ENCODE assay signal across 9 cellular contexts in genomic region chr9:129664664-129665007, GRCh38. TPM values are rescaled to one million over a fixed set of nuclear protein-coding genes. Genes with fewer than 3 reads are reported as not detected.
A peak's percentile ranks its signal among the peaks of the same experiment; 100 is the strongest.
DNase-seq lines count a peak whose midpoint lies in the region; ATAC-seq and TF ChIP-seq lines count a peak whose summit lies in the region.
"Had no signal": no experiment of that assay in that cellular context is flagged by ENCODE, and none has a peak within 500 bp of the region (broad histone marks: within the 10 kb centered on the region; RNA-seq: fewer than 3 reads in every experiment).

No MANE protein-coding gene starts in this region.

- H3K9me3 ChIP-seq in aorta (ENCODE audit: control insufficient read depth, low read length), result no peaks in the 10 kb centered on the region

- ATAC-seq in stimulated activated naive CD8-positive, alpha-beta T cell treated with anti-CD3 and anti-CD28 coated beads, Interleukin-15, Interleukin-2, amounts not matched to agents 100 U/mL and 50 U/mL, for 24 hours, result no peak
- no peak for ATAC-seq in natural killer cell
- ATAC-seq in aorta (ENCODE audit: low FRiP score), result peak; percentile 5

- no peaks in the 10 kb centered on the region for H3K27me3 ChIP-seq in aorta (ENCODE audit: control insufficient read depth in 1 of 2, insufficient read depth in 2 of 2, low read length in 1 of 2)

- no peak for TF ChIP-seq CTCF in natural killer cell (IDR thresholded peaks at IDR 0.05)

- no peak for DNase-seq in stimulated activated naive CD8-positive, alpha-beta T cell treated with anti-CD3 and anti-CD28 coated beads, Interleukin-15, Interleukin-2, amounts not matched to agents 100 U/mL and 50 U/mL, for 24 hours
- no peak for DNase-seq in natural killer cell
- no peak for DNase-seq in aorta
- DNase-seq in NCI-H2171 (lab: John Stamatoyannopoulos, UW), result no peak
- no peak for DNase-seq in T-helper 9 cell
- no peak for DNase-seq in NCI-H1105 treated with DMSO at 0.1 percent for 48 hours (lab: John Stamatoyannopoulos, UW)

- H3K36me3 ChIP-seq in aorta (ENCODE audit: control insufficient read depth in 1 of 2, insufficient read depth in 2 of 2, low read length in 1 of 2), result no peaks in the 10 kb centered on the region

- H3K4me1 ChIP-seq in aorta (ENCODE audit: control insufficient read depth in 1 of 2, insufficient read depth in 2 of 2, low read length in 2 of 2), result no peaks in the 10 kb centered on the region

- H3K27ac ChIP-seq in aorta (ENCODE audit: low read depth in 1 of 2, low read length in 2 of 2), result peak overlapping the region in 1 of 2 donors; percentile 13

- peaks cover 9% of the 10 kb centered on the region for H3K27me3 Mint-ChIP-seq in stimulated activated naive CD8-positive, alpha-beta T cell treated with anti-CD3 and anti-CD28 coated beads, Interleukin-15, Interleukin-2, amounts not matched to agents 100 ng/mL and 50 ng/mL, for 24 hours
- H3K27me3 Mint-ChIP-seq in dendritic cell treated with granulocyte-macrophage colony-stimulating factor and Interleukin-4, amounts not matched to agents 40 ng/mL and 50 ng/mL, for 4 days, result peaks cover 81% of the 10 kb centered on the region
- H3K27me3 Mint-ChIP-seq in natural killer cell (ENCODE audit: low read depth in 2 of 2), result peaks cover 7 to 14% of the 10 kb centered on the region in 2 donors

- H3K36me3 Mint-ChIP-seq in stimulated activated naive CD8-positive, alpha-beta T cell treated with anti-CD3 and anti-CD28 coated beads, Interleukin-15, Interleukin-2, amounts not matched to agents 100 ng/mL and 50 ng/mL, for 24 hours (ENCODE audit: low read depth), result no peaks in the 10 kb centered on the region
- H3K36me3 Mint-ChIP-seq in dendritic cell treated with granulocyte-macrophage colony-stimulating factor and Interleukin-4, amounts not matched to agents 40 ng/mL and 50 ng/mL, for 4 days (ENCODE audit: low read depth), result no peaks in the 10 kb centered on the region
- H3K36me3 Mint-ChIP-seq in natural killer cell, result no peaks in the 10 kb centered on the region

- peak overlapping the region; percentile 43 for H3K4me3 Mint-ChIP-seq in stimulated activated naive CD8-positive, alpha-beta T cell treated with anti-CD3 and anti-CD28 coated beads, Interleukin-15, Interleukin-2, amounts not matched to agents 100 ng/mL and 50 ng/mL, for 24 hours
- peak overlapping the region; percentile 48 for H3K4me3 Mint-ChIP-seq in dendritic cell treated with granulocyte-macrophage colony-stimulating factor and Interleukin-4, amounts not matched to agents 40 ng/mL and 50 ng/mL, for 4 days
- peak overlapping the region; percentile 78 for H3K4me3 Mint-ChIP-seq in natural killer cell

- H3K9me3 Mint-ChIP-seq in stimulated activated naive CD8-positive, alpha-beta T cell treated with anti-CD3 and anti-CD28 coated beads, Interleukin-15, Interleukin-2, amounts not matched to agents 100 ng/mL and 50 ng/mL, for 24 hours, result no peaks in the 10 kb centered on the region
- no peaks in the 10 kb centered on the region for H3K9me3 Mint-ChIP-seq in dendritic cell treated with granulocyte-macrophage colony-stimulating factor and Interleukin-4, amounts not matched to agents 40 ng/mL and 50 ng/mL, for 4 days
- H3K9me3 Mint-ChIP-seq in natural killer cell, result no peaks in the 10 kb centered on the region

- no peak overlapping the region for H3K27ac Mint-ChIP-seq in stimulated activated naive CD8-positive, alpha-beta T cell treated with anti-CD3 and anti-CD28 coated beads, Interleukin-15, Interleukin-2, amounts not matched to agents 100 ng/mL and 50 ng/mL, for 24 hours
- H3K27ac Mint-ChIP-seq in dendritic cell treated with granulocyte-macrophage colony-stimulating factor and Interleukin-4, amounts not matched to agents 40 ng/mL and 50 ng/mL, for 4 days, result no peak overlapping the region
- H3K27ac Mint-ChIP-seq in natural killer cell, result peak overlapping the region in 1 of 2 donors; percentile 62

- intact Hi-C loops in dendritic cell treated with granulocyte-macrophage colony-stimulating factor and Interleukin-4, amounts not matched to agents 40 ng/mL and 50 ng/mL, for 4 days (cut with micrococcal nuclease), result no loop called here
- intact Hi-C loops in natural killer cell (cut with micrococcal nuclease), result no loop called here
- intact Hi-C loops in aorta (cut with DNase I), result loop anchor here (5.0 kb wide), 2 partner anchors 48 to 63 kb away; no protein-coding TSS in a partner anchor

- peak overlapping the region in 1 of 2 donors; percentile 85 for H3K4me3 ChIP-seq in aorta (ENCODE audit: low read length in 2 of 2)

- 39 to 47% methylated on average over 13 of the region's 13 CpGs for WGBS in aorta, 2 donors

- no peaks in the 10 kb centered on the region for H3K4me1 Mint-ChIP-seq in stimulated activated naive CD8-positive, alpha-beta T cell treated with anti-CD3 and anti-CD28 coated beads, Interleukin-15, Interleukin-2, amounts not matched to agents 100 ng/mL and 50 ng/mL, for 24 hours (ENCODE audit: low read depth)
- H3K4me1 Mint-ChIP-seq in dendritic cell treated with granulocyte-macrophage colony-stimulating factor and Interleukin-4, amounts not matched to agents 40 ng/mL and 50 ng/mL, for 4 days (ENCODE audit: low read depth), result peaks cover 7% of the 10 kb centered on the region
- H3K4me1 Mint-ChIP-seq in natural killer cell, result peaks cover 0 to 8% of the 10 kb centered on the region in 2 donors

RNA-seq across cellular contexts. Expression of gene PRRX2, which starts 0.8 kb away (rescaled TPM):
- total RNA-seq in natural killer cell (not detected), aorta (10 to 100 TPM; 51.9 to 68.8 TPM)
- polyA plus RNA-seq in aorta, result 10 to 100 TPM; 27.7 to 52.6 TPM

RNA-seq across cellular contexts. Expression of gene ASB6, which starts 22.7 kb away (rescaled TPM):
- total RNA-seq in natural killer cell (10 to 100 TPM; 21.9 to 35.4 (median 32.4) TPM), aorta (10 to 100 TPM; 15.8 to 20.8 TPM)
- polyA plus RNA-seq in aorta, result 10 to 100 TPM in 1 of 2 donors, 1 to 10 TPM in 1; 6.0 to 20.3 TPM

RNA-seq across cellular contexts. Expression of gene NTMT1, which starts 38.7 kb away (rescaled TPM):
- total RNA-seq in natural killer cell, result 10 to 100 TPM; 17.1 to 23.5 (median 17.1) TPM
- 10 to 100 TPM; 22.7 to 25.6 TPM for total RNA-seq in aorta
- 10 to 100 TPM; 34.3 to 41.1 TPM for polyA plus RNA-seq in aorta

RNA-seq across cellular contexts. Expression of gene C9orf50, which starts 43.7 kb away (rescaled TPM):
- total RNA-seq in natural killer cell, result not detected
- total RNA-seq in aorta, result under 1 TPM; 0.30 to 0.62 TPM
- 1 to 10 TPM in 1 of 2 donors, not detected in 1; 4.8 TPM for polyA plus RNA-seq in aorta
- total RNA-seq: subcutaneous adipose tissue had no signal

Comparison
In these comparisons a context has a peak if more than half of its experiments do, and no peak if none do; other contexts are left out.
1. RNA of gene PRRX2, which starts 0.8 kb away (total RNA-seq): 51.9 to 68.8 TPM in aorta; not detected in natural killer cell; every median in the first group is over 10 times any median in the second.
2. intact Hi-C loops: an anchor here in aorta (5.0 kb wide); none called in dendritic cell treated with granulocyte-macrophage colony-stimulating factor and Interleukin-4, amounts not matched to agents 40 ng/mL and 50 ng/mL, for 4 days and natural killer cell.
3. Peak in every context shown above with its lines, with median percentiles within 50 percentile points of each other: H3K4me3 Mint-ChIP-seq.